11 cellular contexts compared by ENCODE assay signal in genomic region chr6:37714836-37715425, GRCh38.
"Had no signal": no experiment of that assay in that cellular context is flagged by ENCODE, and none has a peak within 500 bp of the region (broad histone marks: within the 10 kb centered on the region; RNA-seq: fewer than 3 reads in every experiment).

No MANE protein-coding gene starts in this region.

- H3K4me1 ChIP-seq: gastroesophageal sphincter, lower lobe of right lung had no signal

- H3K36me3 ChIP-seq: brain microvascular endothelial cell, gastroesophageal sphincter, lower lobe of right lung had no signal

- H3K4me3 ChIP-seq: coronary artery, gastroesophageal sphincter, lower lobe of right lung had no signal

- DNase-seq: activated B cell treated with CpG ODN at 0.5 μM for 24 hours; activated CD4-positive, alpha-beta memory T cell treated with anti-CD3 and anti-CD28 coated beads for 36 hours; activated CD4-positive, alpha-beta T cell treated with anti-CD3 and anti-CD28 coated beads for 4 hours; activated naive CD4-positive, alpha-beta T cell; activated naive CD8-positive, alpha-beta T cell treated with anti-CD3 and anti-CD28 coated beads, Interleukin-2, amount 10 ng/mL, durations not matched to agents 7 days and 5 days; activated T-cell treated with anti-CD3 and anti-CD28 coated beads for 4 hours; brain microvascular endothelial cell; lower lobe of right lung; stimulated activated naive CD8-positive, alpha-beta T cell treated with anti-CD3 and anti-CD28 coated beads, Interleukin-15, amount 100 ng/mL, for 72 hours had no signal

- H3K27ac ChIP-seq: coronary artery, gastroesophageal sphincter, lower lobe of right lung had no signal

- H3K9me3 ChIP-seq: gastroesophageal sphincter, lower lobe of right lung had no signal

- ATAC-seq: gastroesophageal sphincter; lower lobe of right lung; stimulated activated naive CD8-positive, alpha-beta T cell treated with anti-CD3 and anti-CD28 coated beads, Interleukin-15, amount 100 ng/mL, for 72 hours had no signal

- H3K27me3 ChIP-seq: brain microvascular endothelial cell, gastroesophageal sphincter had no signal
